In genomic region chr17:81566461-81567126, GRCh38 we compare ENCODE assay signal across 8 cellular contexts. TPM values are rescaled to one million over a fixed set of nuclear protein-coding genes. Genes with fewer than 3 reads are reported as not detected.
DNase-seq lines count a peak whose midpoint lies in the region; ATAC-seq, FAIRE-seq and TF ChIP-seq lines count a peak whose summit lies in the region.

No MANE protein-coding gene starts in this region.

- H3K4me1 Mint-ChIP-seq in astrocyte (ENCODE audit: low read depth, unreplicated experiment): peaks cover 60% of the 10 kb centered on the region

- peak overlapping the region; percentile 88 for H3K27ac ChIP-seq in astrocyte (ENCODE audit: low read depth, low read length)

- peak overlapping the region; percentile 29 for H3K4me3 ChIP-seq in astrocyte (ENCODE audit: insufficient read depth, low read depth, low read length)

- peaks cover 35% of the 10 kb centered on the region for H3K36me3 ChIP-seq in astrocyte (ENCODE audit: insufficient read depth, low read length)

- no peak for TF ChIP-seq CTCF in astrocyte (IDR thresholded peaks at IDR 0.05; ENCODE audit: insufficient read depth, low read depth, low read length)

- H3K4me2 ChIP-seq in astrocyte (ENCODE audit: low read length): peak overlapping the region; percentile 82

- H2AFZ ChIP-seq in astrocyte (ENCODE audit: low read depth, low read length): no peak overlapping the region

- no peaks in the 10 kb centered on the region for H3K9me3 Mint-ChIP-seq in astrocyte (ENCODE audit: unreplicated experiment)

- H3K4me1 ChIP-seq in astrocyte (ENCODE audit: insufficient read depth, low read length): peaks cover 37% of the 10 kb centered on the region

- H3K27ac Mint-ChIP-seq in astrocyte (ENCODE audit: unreplicated experiment): peak overlapping the region; percentile 96

- no peaks in the 10 kb centered on the region for H3K27me3 ChIP-seq in astrocyte (ENCODE audit: insufficient read depth, low read length)

- H3K79me2 ChIP-seq in astrocyte (ENCODE audit: insufficient read depth, low read length): peaks cover 15% of the 10 kb centered on the region

- ATAC-seq in HG03521 (IDR thresholded peaks at IDR 0.05; ENCODE audit: unreplicated experiment): no peak

- peaks cover 24% of the 10 kb centered on the region for H3K36me3 Mint-ChIP-seq in astrocyte (ENCODE audit: low read depth, unreplicated experiment)

- H3K9me3 ChIP-seq in astrocyte (ENCODE audit: insufficient read depth, low read depth, low read length): no peaks in the 10 kb centered on the region

- no peaks in the 10 kb centered on the region for H3K27me3 Mint-ChIP-seq in astrocyte (ENCODE audit: low read depth, unreplicated experiment)

- peak; percentile 78 for FAIRE-seq in astrocyte (lab: Jason Lieb, UNC)

- DNase-seq in DMS153 treated with DMSO at 0.1 percent for 48 hours (lab: John Stamatoyannopoulos, UW; ENCODE audit: unreplicated experiment) (peak; percentile 70), NCI-H1694 (lab: John Stamatoyannopoulos, UW) (peak; percentile 76), astrocyte (ENCODE audit: low read depth) (peak; percentile 97), iris pigment epithelial cell (ENCODE audit: low read depth) (peak; percentile 96), superior temporal gyrus (ENCODE audit: extremely low spot score) (peak; percentile 53), NCI-H146 treated with DMSO at 0.1 percent for 48 hours (lab: John Stamatoyannopoulos, UW; ENCODE audit: unreplicated experiment) (no peak), UCSD-AML1 (lab: John Stamatoyannopoulos, UW; ENCODE audit: unreplicated experiment) (no peak)

- no peaks in the 10 kb centered on the region for H4K20me1 ChIP-seq in astrocyte (ENCODE audit: insufficient read depth, low read length)

- H3K9ac ChIP-seq in astrocyte (ENCODE audit: low read length): peak overlapping the region; percentile 69

- H3K4me3 Mint-ChIP-seq in astrocyte (ENCODE audit: unreplicated experiment): peak overlapping the region; percentile 60

RNA-seq across cellular contexts. Expression of gene FAAP100, which starts 14.4 kb away (rescaled TPM):
- total RNA-seq in astrocyte: 35.8 and 38.9 TPM in 2 replicates

RNA-seq across cellular contexts. Expression of gene FSCN2, which starts 38.4 kb away (rescaled TPM):
- 5.6 and 8.0 TPM in 2 replicates for total RNA-seq in astrocyte

RNA-seq across cellular contexts. Expression of gene ACTG1, which starts 54.0 kb away (rescaled TPM):
- total RNA-seq in astrocyte: 7,049 and 7,369 TPM in 2 replicates

Comparison
In these comparisons a context has a peak if more than half of its experiments do, and no peak if none do; other contexts are left out.
1. DNase-seq: peak in DMS153 treated with DMSO at 0.1 percent for 48 hours (single experiment), NCI-H1694 (single experiment), astrocyte (single experiment), iris pigment epithelial cell (single experiment) and superior temporal gyrus (single experiment); none in NCI-H146 treated with DMSO at 0.1 percent for 48 hours (single experiment) and UCSD-AML1 (single experiment).